Comparison of ENCODE assay signal across 1 cellular context in the genomic region with DNA sequence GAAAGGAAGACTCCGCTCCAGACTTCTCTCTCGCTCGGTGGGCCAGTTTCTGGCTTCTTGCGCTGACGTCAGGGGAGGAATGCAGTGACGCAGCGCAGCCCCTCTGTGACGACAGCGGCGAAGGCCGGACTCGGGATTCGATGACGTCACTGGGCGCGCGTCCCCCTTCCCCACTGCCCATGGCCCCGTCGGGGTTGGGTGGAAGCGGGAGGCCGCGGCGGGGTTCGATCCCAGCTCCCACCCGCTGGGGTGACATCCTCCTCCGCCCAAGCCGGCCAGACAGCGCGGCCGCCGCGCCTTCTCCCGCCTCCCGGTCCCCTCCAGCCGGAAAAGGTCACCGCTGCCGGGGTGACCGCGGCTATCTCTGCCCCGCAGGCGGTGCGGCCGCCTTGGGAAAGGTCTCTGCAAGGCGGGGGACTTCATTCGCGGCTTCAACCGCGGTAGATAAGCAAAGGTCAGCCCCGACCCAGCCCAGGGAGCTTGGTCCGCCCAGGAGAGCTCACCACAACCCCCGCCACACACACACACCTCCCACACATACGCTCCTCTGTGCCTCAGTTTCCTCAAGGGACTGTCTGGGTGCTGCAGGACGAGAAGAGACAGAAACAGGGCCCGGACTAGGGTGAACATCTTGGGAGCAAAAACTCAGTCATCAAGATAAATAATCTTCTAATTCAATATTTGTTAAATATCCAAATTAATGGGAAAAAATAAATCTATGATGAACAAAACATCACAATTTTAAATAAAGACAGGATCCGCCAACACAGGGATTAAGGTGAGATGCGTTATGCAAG.
A peak's percentile ranks its signal among the peaks of the same experiment; 100 is the strongest.
TF ChIP-seq lines count a peak whose summit lies in the region.

No MANE protein-coding gene starts in this region.

TF ChIP-seq in K562, 482 proteins besides CTCF, POLR2A, EP300 and RAD21 (continued from another document and continues in another):
- TF ChIP-seq, protein P1, sequence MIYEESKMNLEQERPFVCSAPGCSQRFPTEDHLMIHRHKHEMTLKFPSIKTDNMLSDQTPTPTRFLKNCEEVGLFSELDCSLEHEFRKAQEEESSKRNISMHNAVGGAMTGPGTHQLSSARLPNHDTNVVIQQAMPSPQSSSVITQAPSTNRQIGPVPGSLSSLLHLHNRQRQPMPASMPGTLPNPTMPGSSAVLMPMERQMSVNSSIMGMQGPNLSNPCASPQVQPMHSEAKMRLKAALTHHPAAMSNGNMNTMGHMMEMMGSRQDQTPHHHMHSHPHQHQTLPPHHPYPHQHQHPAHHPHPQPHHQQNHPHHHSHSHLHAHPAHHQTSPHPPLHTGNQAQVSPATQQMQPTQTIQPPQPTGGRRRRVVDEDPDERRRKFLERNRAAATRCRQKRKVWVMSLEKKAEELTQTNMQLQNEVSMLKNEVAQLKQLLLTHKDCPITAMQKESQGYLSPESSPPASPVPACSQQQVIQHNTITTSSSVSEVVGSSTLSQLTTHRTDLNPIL (CRISPR knock-in tag; IDR thresholded peaks at IDR 0.05): peak; percentile 83; the same call in 1 of the 2 replicates
- TF ChIP-seq XRCC3 (IDR thresholded peaks at IDR 0.05) (no peak), LEF1 (IDR thresholded peaks at IDR 0.05) (peak; percentile 98), ARHGAP35 (IDR thresholded peaks at IDR 0.05; ENCODE audit: partially characterized antibody) (no peak), RHOXF2B (CRISPR knock-in tag; conservative IDR thresholded peaks at IDR 0.05) (0 out of 2 replicates have a peak, but pooled peaks have one; percentile 67), ATF1 (CRISPR knock-in tag; IDR thresholded peaks at IDR 0.05) (peak; percentile 92), ATF1 (tag; IDR thresholded peaks at IDR 0.05) (peak; percentile 100), CBFA2T3 (IDR thresholded peaks at IDR 0.05) (peak; percentile 99), ZFP30 (CRISPR knock-in tag; IDR thresholded peaks at IDR 0.05; ENCODE audit: borderline replicate concordance) (no peak), RAD51 (IDR thresholded peaks at IDR 0.05; ENCODE audit: borderline replicate concordance, low read depth) (peak; percentile 46; the same call in 1 of the 2 replicates), ILK (tag; IDR thresholded peaks at IDR 0.05; ENCODE audit: borderline replicate concordance, low read depth) (no peak), RBFOX2 (IDR thresholded peaks at IDR 0.05; ENCODE audit: low read depth, low read length) (peak; percentile 89), LCOR (CRISPR knock-in tag; IDR thresholded peaks at IDR 0.05) (peak; percentile 87; the same call in 1 of the 2 replicates), ZNF431 (CRISPR knock-in tag; IDR thresholded peaks at IDR 0.05) (peak; percentile 79; the same call in 1 of the 2 replicates), ETV5 (CRISPR knock-in tag; IDR thresholded peaks at IDR 0.05; ENCODE audit: low read depth) (peak; percentile 96), KDM1A (IDR thresholded peaks at IDR 0.05) (peak; percentile 97), RBM39 (optimal IDR thresholded peaks at IDR 0.05; ENCODE audit: low read depth, low read length) (no peak), MAFF (IDR thresholded peaks at IDR 0.05; ENCODE audit: low read length) (no peak), CHD2 (IDR thresholded peaks at IDR 0.05; ENCODE audit: low read depth, low read length) (no peak), U2AF2 (optimal IDR thresholded peaks at IDR 0.05; ENCODE audit: low read depth, low read length) (no peak), TAL1 (IDR thresholded peaks at IDR 0.05) (peak; percentile 98), ZNF830 (CRISPR knock-in tag; IDR thresholded peaks at IDR 0.05) (peak; percentile 81; the same call in 1 of the 2 replicates), NR1H2 (CRISPR knock-in tag; IDR thresholded peaks at IDR 0.05) (0 out of 2 replicates have a peak, but pooled peaks have one; percentile 51), ZC3H4 (CRISPR knock-in tag; IDR thresholded peaks at IDR 0.05; ENCODE audit: borderline replicate concordance) (no peak), BRD4 (IDR thresholded peaks at IDR 0.05) (peak; percentile 90; the same call in 1 of the 2 replicates), ZNF766 (CRISPR knock-in tag; conservative IDR thresholded peaks at IDR 0.05) (peak; percentile 90), ZNF282 (CRISPR knock-in tag; IDR thresholded peaks at IDR 0.05) (no peak), HDAC1 (IDR thresholded peaks at IDR 0.05) (peak in 1 of 2 experiments; percentile 94; a peak in 2 of 4 replicates), ZNF133 (CRISPR knock-in tag; IDR thresholded peaks at IDR 0.05) (no peak), PTBP1 (IDR thresholded peaks at IDR 0.05; ENCODE audit: low read depth, low read length) (0 out of 2 replicates have a peak, but pooled peaks have one; percentile 57)
- TF ChIP-seq, protein P2, sequence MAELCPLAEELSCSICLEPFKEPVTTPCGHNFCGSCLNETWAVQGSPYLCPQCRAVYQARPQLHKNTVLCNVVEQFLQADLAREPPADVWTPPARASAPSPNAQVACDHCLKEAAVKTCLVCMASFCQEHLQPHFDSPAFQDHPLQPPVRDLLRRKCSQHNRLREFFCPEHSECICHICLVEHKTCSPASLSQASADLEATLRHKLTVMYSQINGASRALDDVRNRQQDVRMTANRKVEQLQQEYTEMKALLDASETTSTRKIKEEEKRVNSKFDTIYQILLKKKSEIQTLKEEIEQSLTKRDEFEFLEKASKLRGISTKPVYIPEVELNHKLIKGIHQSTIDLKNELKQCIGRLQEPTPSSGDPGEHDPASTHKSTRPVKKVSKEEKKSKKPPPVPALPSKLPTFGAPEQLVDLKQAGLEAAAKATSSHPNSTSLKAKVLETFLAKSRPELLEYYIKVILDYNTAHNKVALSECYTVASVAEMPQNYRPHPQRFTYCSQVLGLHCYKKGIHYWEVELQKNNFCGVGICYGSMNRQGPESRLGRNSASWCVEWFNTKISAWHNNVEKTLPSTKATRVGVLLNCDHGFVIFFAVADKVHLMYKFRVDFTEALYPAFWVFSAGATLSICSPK (IDR thresholded peaks at IDR 0.05; ENCODE audit: borderline replicate concordance): no peak; the same call in 1 of the 2 replicates
- TF ChIP-seq, protein P3, sequence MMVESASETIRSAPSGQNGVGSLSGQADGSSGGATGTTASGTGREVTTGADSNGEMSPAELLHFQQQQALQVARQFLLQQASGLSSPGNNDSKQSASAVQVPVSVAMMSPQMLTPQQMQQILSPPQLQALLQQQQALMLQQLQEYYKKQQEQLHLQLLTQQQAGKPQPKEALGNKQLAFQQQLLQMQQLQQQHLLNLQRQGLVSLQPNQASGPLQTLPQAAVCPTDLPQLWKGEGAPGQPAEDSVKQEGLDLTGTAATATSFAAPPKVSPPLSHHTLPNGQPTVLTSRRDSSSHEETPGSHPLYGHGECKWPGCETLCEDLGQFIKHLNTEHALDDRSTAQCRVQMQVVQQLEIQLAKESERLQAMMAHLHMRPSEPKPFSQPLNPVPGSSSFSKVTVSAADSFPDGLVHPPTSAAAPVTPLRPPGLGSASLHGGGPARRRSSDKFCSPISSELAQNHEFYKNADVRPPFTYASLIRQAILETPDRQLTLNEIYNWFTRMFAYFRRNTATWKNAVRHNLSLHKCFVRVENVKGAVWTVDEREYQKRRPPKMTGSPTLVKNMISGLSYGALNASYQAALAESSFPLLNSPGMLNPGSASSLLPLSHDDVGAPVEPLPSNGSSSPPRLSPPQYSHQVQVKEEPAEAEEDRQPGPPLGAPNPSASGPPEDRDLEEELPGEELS (CRISPR knock-in tag; IDR thresholded peaks at IDR 0.05; ENCODE audit: borderline replicate concordance): peak; percentile 75; the same call in 1 of the 2 replicates
- TF ChIP-seq, protein P4, sequence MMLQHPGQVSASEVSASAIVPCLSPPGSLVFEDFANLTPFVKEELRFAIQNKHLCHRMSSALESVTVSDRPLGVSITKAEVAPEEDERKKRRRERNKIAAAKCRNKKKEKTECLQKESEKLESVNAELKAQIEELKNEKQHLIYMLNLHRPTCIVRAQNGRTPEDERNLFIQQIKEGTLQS (IDR thresholded peaks at IDR 0.05): peak; percentile 100
- TF ChIP-seq, protein P4 (CRISPR knock-in tag; conservative IDR thresholded peaks at IDR 0.05): peak; percentile 97
- TF ChIP-seq, protein P5, sequence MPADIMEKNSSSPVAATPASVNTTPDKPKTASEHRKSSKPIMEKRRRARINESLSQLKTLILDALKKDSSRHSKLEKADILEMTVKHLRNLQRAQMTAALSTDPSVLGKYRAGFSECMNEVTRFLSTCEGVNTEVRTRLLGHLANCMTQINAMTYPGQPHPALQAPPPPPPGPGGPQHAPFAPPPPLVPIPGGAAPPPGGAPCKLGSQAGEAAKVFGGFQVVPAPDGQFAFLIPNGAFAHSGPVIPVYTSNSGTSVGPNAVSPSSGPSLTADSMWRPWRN (IDR thresholded peaks at IDR 0.05; ENCODE audit: low read depth): peak; percentile 97
- TF ChIP-seq, protein P6, sequence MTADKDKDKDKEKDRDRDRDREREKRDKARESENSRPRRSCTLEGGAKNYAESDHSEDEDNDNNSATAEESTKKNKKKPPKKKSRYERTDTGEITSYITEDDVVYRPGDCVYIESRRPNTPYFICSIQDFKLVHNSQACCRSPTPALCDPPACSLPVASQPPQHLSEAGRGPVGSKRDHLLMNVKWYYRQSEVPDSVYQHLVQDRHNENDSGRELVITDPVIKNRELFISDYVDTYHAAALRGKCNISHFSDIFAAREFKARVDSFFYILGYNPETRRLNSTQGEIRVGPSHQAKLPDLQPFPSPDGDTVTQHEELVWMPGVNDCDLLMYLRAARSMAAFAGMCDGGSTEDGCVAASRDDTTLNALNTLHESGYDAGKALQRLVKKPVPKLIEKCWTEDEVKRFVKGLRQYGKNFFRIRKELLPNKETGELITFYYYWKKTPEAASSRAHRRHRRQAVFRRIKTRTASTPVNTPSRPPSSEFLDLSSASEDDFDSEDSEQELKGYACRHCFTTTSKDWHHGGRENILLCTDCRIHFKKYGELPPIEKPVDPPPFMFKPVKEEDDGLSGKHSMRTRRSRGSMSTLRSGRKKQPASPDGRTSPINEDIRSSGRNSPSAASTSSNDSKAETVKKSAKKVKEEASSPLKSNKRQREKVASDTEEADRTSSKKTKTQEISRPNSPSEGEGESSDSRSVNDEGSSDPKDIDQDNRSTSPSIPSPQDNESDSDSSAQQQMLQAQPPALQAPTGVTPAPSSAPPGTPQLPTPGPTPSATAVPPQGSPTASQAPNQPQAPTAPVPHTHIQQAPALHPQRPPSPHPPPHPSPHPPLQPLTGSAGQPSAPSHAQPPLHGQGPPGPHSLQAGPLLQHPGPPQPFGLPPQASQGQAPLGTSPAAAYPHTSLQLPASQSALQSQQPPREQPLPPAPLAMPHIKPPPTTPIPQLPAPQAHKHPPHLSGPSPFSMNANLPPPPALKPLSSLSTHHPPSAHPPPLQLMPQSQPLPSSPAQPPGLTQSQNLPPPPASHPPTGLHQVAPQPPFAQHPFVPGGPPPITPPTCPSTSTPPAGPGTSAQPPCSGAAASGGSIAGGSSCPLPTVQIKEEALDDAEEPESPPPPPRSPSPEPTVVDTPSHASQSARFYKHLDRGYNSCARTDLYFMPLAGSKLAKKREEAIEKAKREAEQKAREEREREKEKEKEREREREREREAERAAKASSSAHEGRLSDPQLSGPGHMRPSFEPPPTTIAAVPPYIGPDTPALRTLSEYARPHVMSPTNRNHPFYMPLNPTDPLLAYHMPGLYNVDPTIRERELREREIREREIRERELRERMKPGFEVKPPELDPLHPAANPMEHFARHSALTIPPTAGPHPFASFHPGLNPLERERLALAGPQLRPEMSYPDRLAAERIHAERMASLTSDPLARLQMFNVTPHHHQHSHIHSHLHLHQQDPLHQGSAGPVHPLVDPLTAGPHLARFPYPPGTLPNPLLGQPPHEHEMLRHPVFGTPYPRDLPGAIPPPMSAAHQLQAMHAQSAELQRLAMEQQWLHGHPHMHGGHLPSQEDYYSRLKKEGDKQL (CRISPR knock-in tag; IDR thresholded peaks at IDR 0.05; ENCODE audit: borderline replicate concordance): peak; percentile 86; the same call in 1 of the 2 replicates
- TF ChIP-seq, protein P7, sequence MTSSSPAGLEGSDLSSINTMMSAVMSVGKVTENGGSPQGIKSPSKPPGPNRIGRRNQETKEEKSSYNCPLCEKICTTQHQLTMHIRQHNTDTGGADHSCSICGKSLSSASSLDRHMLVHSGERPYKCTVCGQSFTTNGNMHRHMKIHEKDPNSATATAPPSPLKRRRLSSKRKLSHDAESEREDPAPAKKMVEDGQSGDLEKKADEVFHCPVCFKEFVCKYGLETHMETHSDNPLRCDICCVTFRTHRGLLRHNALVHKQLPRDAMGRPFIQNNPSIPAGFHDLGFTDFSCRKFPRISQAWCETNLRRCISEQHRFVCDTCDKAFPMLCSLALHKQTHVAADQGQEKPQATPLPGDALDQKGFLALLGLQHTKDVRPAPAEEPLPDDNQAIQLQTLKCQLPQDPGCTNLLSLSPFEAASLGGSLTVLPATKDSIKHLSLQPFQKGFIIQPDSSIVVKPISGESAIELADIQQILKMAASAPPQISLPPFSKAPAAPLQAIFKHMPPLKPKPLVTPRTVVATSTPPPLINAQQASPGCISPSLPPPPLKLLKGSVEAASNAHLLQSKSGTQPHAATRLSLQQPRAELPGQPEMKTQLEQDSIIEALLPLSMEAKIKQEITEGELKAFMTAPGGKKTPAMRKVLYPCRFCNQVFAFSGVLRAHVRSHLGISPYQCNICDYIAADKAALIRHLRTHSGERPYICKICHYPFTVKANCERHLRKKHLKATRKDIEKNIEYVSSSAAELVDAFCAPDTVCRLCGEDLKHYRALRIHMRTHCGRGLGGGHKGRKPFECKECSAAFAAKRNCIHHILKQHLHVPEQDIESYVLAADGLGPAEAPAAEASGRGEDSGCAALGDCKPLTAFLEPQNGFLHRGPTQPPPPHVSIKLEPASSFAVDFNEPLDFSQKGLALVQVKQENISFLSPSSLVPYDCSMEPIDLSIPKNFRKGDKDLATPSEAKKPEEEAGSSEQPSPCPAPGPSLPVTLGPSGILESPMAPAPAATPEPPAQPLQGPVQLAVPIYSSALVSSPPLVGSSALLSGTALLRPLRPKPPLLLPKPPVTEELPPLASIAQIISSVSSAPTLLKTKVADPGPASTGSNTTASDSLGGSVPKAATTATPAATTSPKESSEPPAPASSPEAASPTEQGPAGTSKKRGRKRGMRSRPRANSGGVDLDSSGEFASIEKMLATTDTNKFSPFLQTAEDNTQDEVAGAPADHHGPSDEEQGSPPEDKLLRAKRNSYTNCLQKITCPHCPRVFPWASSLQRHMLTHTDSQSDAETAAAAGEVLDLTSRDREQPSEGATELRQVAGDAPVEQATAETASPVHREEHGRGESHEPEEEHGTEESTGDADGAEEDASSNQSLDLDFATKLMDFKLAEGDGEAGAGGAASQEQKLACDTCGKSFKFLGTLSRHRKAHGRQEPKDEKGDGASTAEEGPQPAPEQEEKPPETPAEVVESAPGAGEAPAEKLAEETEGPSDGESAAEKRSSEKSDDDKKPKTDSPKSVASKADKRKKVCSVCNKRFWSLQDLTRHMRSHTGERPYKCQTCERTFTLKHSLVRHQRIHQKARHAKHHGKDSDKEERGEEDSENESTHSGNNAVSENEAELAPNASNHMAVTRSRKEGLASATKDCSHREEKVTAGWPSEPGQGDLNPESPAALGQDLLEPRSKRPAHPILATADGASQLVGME (CRISPR knock-in tag; IDR thresholded peaks at IDR 0.05): no peak; the same call in 1 of the 2 replicates
